ENCODE assay signal across 8 cellular contexts in genomic region chr11:17528181-17528691, GRCh38. TPM values are rescaled to one million over a fixed set of nuclear protein-coding genes. Genes with fewer than 3 reads are reported as not detected.
DNase-seq lines count a peak whose midpoint lies in the region; ATAC-seq, FAIRE-seq and TF ChIP-seq lines count a peak whose summit lies in the region.

No MANE protein-coding gene starts in this region.

- no peaks in the 10 kb centered on the region for H3K4me1 Mint-ChIP-seq in activated naive CD8-positive, alpha-beta T cell treated with anti-CD3 and anti-CD28 coated beads for 36 hours

- intact Hi-C loops in heart left ventricle (cut with DNase I) = loop anchor here in 6 of 10 donors (1.0 to 10.0 kb wide), 5 partner anchors 143 to 296 kb away; no protein-coding TSS in a partner anchor

- TF ChIP-seq CTCF in heart left ventricle (IDR thresholded peaks at IDR 0.05) = peak; percentile 50 to 75 (median 69)

- ATAC-seq in GM19035 (IDR thresholded peaks at IDR 0.05; ENCODE audit: unreplicated experiment) (peak; percentile 84), heart left ventricle (peak; percentile 32 to 82 (median 72))

- no peak overlapping the region for H3K27ac ChIP-seq in heart left ventricle

- H3K36me3 Mint-ChIP-seq in activated naive CD8-positive, alpha-beta T cell treated with anti-CD3 and anti-CD28 coated beads for 36 hours = no peaks in the 10 kb centered on the region

- no peak overlapping the region for H3K4me3 Mint-ChIP-seq in activated naive CD8-positive, alpha-beta T cell treated with anti-CD3 and anti-CD28 coated beads for 36 hours

- peaks cover 0 to 19% (median 1%) of the 10 kb centered on the region in 12 donors for H3K4me1 ChIP-seq in heart left ventricle

- H3K9me3 ChIP-seq in heart left ventricle = no peaks in the 10 kb centered on the region

- peak; percentile 80 for DNase-seq in AG08396 (ENCODE audit: low spot score)
- peak; percentile 80 for DNase-seq in HTR-8/SVneo (ENCODE audit: insufficient read length, low spot score)
- peak; percentile 41 for DNase-seq in RKO (ENCODE audit: low spot score)
- DNase-seq in activated naive CD8-positive, alpha-beta T cell treated with anti-CD3 and anti-CD28 coated beads for 36 hours = peak; percentile 45
- peak in 4 of 5 donors; percentile 31 to 57 (median 50) for DNase-seq in heart left ventricle
- DNase-seq in renal cortical epithelial cell (ENCODE audit: low read depth) = peak; percentile 19
- DNase-seq in NCI-H446 treated with DMSO at 0.1 percent for 48 hours (lab: John Stamatoyannopoulos, UW) = no peak

- H3K36me3 ChIP-seq in heart left ventricle = no peaks in the 10 kb centered on the region

- no peak for FAIRE-seq in HTR-8/SVneo (lab: Jason Lieb, UNC)

- H3K9me3 Mint-ChIP-seq in activated naive CD8-positive, alpha-beta T cell treated with anti-CD3 and anti-CD28 coated beads for 36 hours = no peaks in the 10 kb centered on the region

- 48 to 59% (median 52%) methylated on average over 9 of the region's 9 CpGs for WGBS in heart left ventricle, 4 donors

- H3K27me3 ChIP-seq in heart left ventricle = no peaks in the 10 kb centered on the region

- H3K27me3 Mint-ChIP-seq in activated naive CD8-positive, alpha-beta T cell treated with anti-CD3 and anti-CD28 coated beads for 36 hours = peaks cover 7% of the 10 kb centered on the region

- H3K27ac Mint-ChIP-seq in activated naive CD8-positive, alpha-beta T cell treated with anti-CD3 and anti-CD28 coated beads for 36 hours = no peak overlapping the region

- H3K4me3 ChIP-seq in heart left ventricle = no peak overlapping the region

- no peak for TF ChIP-seq POLR2A in heart left ventricle (IDR thresholded peaks at IDR 0.05)

RNA-seq across cellular contexts. Expression of gene USH1C, which starts 16.0 kb away (rescaled TPM):
- total RNA-seq in activated naive CD8-positive, alpha-beta T cell treated with anti-CD3 and anti-CD28 coated beads for 36 hours = not detected
- total RNA-seq in heart left ventricle = under 1 TPM in 1 of 9 donors, not detected in 8; 0.16 TPM
- polyA plus RNA-seq in heart left ventricle = under 1 TPM; 0.06 to 0.23 TPM
- total RNA-seq in renal cortical epithelial cell = 3.2 and 5.9 TPM in 2 replicates

RNA-seq across cellular contexts. Expression of gene OTOG, which starts 18.8 kb away (rescaled TPM):
- total RNA-seq in activated naive CD8-positive, alpha-beta T cell treated with anti-CD3 and anti-CD28 coated beads for 36 hours = not detected
- total RNA-seq in heart left ventricle = not detected
- not detected for polyA plus RNA-seq in heart left ventricle
- not detected in 2 replicates for total RNA-seq in renal cortical epithelial cell

RNA-seq across cellular contexts. Expression of gene ABCC8, which starts 51.6 kb away (rescaled TPM):
- total RNA-seq in activated naive CD8-positive, alpha-beta T cell treated with anti-CD3 and anti-CD28 coated beads for 36 hours = not detected
- 1 to 10 TPM; 1.3 to 9.6 (median 3.6) TPM for total RNA-seq in heart left ventricle
- polyA plus RNA-seq in heart left ventricle = 1 to 10 TPM in 1 of 2 donors, under 1 TPM in 1; 0.69 to 7.5 TPM
- not detected in 2 replicates for total RNA-seq in renal cortical epithelial cell
